In the genomic region with DNA sequence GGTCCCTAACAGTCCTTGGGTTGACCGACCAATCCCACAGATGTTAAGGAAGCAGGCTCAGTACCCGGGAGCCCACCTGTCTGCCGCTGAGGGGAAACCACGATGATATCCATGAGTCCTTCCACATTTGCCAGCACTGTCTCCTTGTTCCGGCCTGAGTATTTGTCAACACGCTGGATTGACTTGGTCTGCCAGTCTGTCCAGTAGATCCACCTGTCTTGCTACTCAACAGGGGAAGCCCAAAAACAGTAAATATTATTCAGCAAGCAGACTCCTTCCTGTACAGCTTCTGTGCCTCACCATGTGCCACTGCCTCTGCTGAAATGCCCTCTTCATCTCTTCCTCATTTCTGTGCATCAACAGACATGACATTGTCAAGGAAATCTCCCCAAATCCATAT, we compare ENCODE assay signal across 39 cellular contexts. TPM values are rescaled to one million over a fixed set of nuclear protein-coding genes. Genes with fewer than 3 reads are reported as not detected.
"Had no signal": no experiment of that assay in that cellular context is flagged by ENCODE, and none has a peak within 500 bp of the region (broad histone marks: within the 10 kb centered on the region; RNA-seq: fewer than 3 reads in every experiment).

No MANE protein-coding gene starts in this region.

- H3K36me3 Mint-ChIP-seq: activated CD8-positive, alpha-beta memory T cell treated with anti-CD3 and anti-CD28 coated beads, Interleukin-2, amount 10 ng/mL, durations not matched to agents 7 days and 5 days; activated naive CD4-positive, alpha-beta T cell treated with anti-CD3 and anti-CD28 coated beads, Interleukin-2, amount 50 U/mL, for 72 hours; activated naive CD8-positive, alpha-beta T cell treated with anti-CD3 and anti-CD28 coated beads for 36 hours; T-cell had no signal

- H3K27me3 ChIP-seq: adrenal gland, body of pancreas, brain microvascular endothelial cell, cardiac muscle cell had no signal

- H3K9me3 Mint-ChIP-seq: activated CD4-positive, alpha-beta memory T cell treated with anti-CD3 and anti-CD28 coated beads, Interleukin-2, amount 10 ng/mL, durations not matched to agents 7 days and 5 days; activated CD4-positive, alpha-beta T cell treated with anti-CD3 and anti-CD28 coated beads, Interleukin-2, amount 10 ng/mL, durations not matched to agents 7 days and 5 days; activated naive CD4-positive, alpha-beta T cell treated with anti-CD3 and anti-CD28 coated beads for 36 hours; activated naive CD4-positive, alpha-beta T cell treated with anti-CD3 and anti-CD28 coated beads, Interleukin-2, amount 50 U/mL, for 72 hours; activated naive CD8-positive, alpha-beta T cell treated with anti-CD3 and anti-CD28 coated beads for 36 hours; activated T-cell treated with anti-CD3 and anti-CD28 coated beads, Interleukin-2, amount 50 U/mL, for 4 hours; activated T-cell treated with anti-CD3 and anti-CD28 coated beads, Interleukin-2, amount 50 U/mL, for 72 hours; activated T-helper 1 cell treated with anti-CD3 and anti-CD28 coated beads, Interleukin-12 subunit alpha, Interleukin-12 subunit beta, Interleukin-2, Interleukin-4 antibody, amounts not matched to agents 30 ng/mL and 10 ng/mL and 1 ng/mL, durations not matched to agents 14 hours and 24 hours and 36 hours; activated T-helper 17 cell treated with anti-CD3 and anti-CD28 coated beads, Interleukin-2, amount 50 U/mL, for 72 hours; central memory CD8-positive, alpha-beta T cell; T-cell; WTC11 had no signal

- H3K27ac Mint-ChIP-seq: activated CD4-positive, alpha-beta memory T cell treated with anti-CD3 and anti-CD28 coated beads, Interleukin-2, amount 10 ng/mL, durations not matched to agents 7 days and 5 days; activated CD4-positive, alpha-beta T cell treated with anti-CD3 and anti-CD28 coated beads for 36 hours; activated CD4-positive, alpha-beta T cell treated with anti-CD3 and anti-CD28 coated beads, Interleukin-2, amount 10 ng/mL, durations not matched to agents 7 days and 5 days; activated CD8-positive, alpha-beta memory T cell treated with anti-CD3 and anti-CD28 coated beads, Interleukin-2, amount 10 ng/mL, durations not matched to agents 7 days and 5 days; activated CD8-positive, alpha-beta T cell treated with anti-CD3 and anti-CD28 coated beads, Interleukin-2, amount 10 ng/mL, durations not matched to agents 7 days and 5 days; activated naive CD4-positive, alpha-beta T cell treated with anti-CD3 and anti-CD28 coated beads for 36 hours; activated naive CD4-positive, alpha-beta T cell treated with anti-CD3 and anti-CD28 coated beads, Interleukin-2, amount 50 U/mL, for 72 hours; activated naive CD8-positive, alpha-beta T cell treated with anti-CD3 and anti-CD28 coated beads for 36 hours; activated T-cell treated with anti-CD3 and anti-CD28 coated beads, Interleukin-2, amount 50 U/mL, for 72 hours; activated T-helper 1 cell treated with anti-CD3 and anti-CD28 coated beads, Interleukin-12 subunit alpha, Interleukin-12 subunit beta, Interleukin-2, Interleukin-4 antibody, amounts not matched to agents 30 ng/mL and 10 ng/mL and 1 ng/mL, durations not matched to agents 14 hours and 24 hours and 36 hours; activated T-helper 17 cell treated with anti-CD3 and anti-CD28 coated beads, Interleukin-2, amount 50 U/mL, for 72 hours; T-cell; T-helper 17 cell; WTC11 had no signal

- H3K27ac ChIP-seq: adrenal gland, body of pancreas, brain microvascular endothelial cell, cardiac muscle cell, WERI-Rb-1 had no signal

- H3K4me1 ChIP-seq: body of pancreas had no signal

- H3K36me3 ChIP-seq: brain microvascular endothelial cell had no signal

- H3K9me3 ChIP-seq: adrenal gland, body of pancreas had no signal

- DNase-seq: activated CD4-positive, alpha-beta memory T cell treated with anti-CD3 and anti-CD28 coated beads, Interleukin-2, amount 10 ng/mL, durations not matched to agents 7 days and 5 days; activated CD4-positive, alpha-beta T cell treated with anti-CD3 and anti-CD28 coated beads for 1 hour; activated CD4-positive, alpha-beta T cell treated with anti-CD3 and anti-CD28 coated beads for 36 hours; activated CD4-positive, alpha-beta T cell treated with anti-CD3 and anti-CD28 coated beads for 48 hours; activated CD4-positive, alpha-beta T cell treated with anti-CD3 and anti-CD28 coated beads, Interleukin-2, amount 10 ng/mL, durations not matched to agents 7 days and 5 days; activated CD4-positive, alpha-beta T cell treated with anti-CD3 and anti-CD28 coated beads, Interleukin-2, amount 50 U/mL, for 48 hours; activated CD4-positive, CD25-positive, alpha-beta regulatory T cell; activated CD8-positive, alpha-beta memory T cell treated with anti-CD3 and anti-CD28 coated beads for 24 hours; activated CD8-positive, alpha-beta memory T cell treated with anti-CD3 and anti-CD28 coated beads, Interleukin-2, amount 10 ng/mL, durations not matched to agents 7 days and 5 days; activated CD8-positive, alpha-beta memory T cell treated with anti-CD3 and anti-CD28 coated beads, Interleukin-2, amount 50 U/mL, for 48 hours; activated CD8-positive, alpha-beta T cell treated with anti-CD3 and anti-CD28 coated beads, Interleukin-2, amount 10 ng/mL, durations not matched to agents 7 days and 5 days; activated effector memory CD4-positive, alpha-beta T cell treated with anti-CD3 and anti-CD28 coated beads, Interleukin-2, amount 50 U/mL, for 16 hours; activated gamma-delta T cell treated with Interleukin-2 at 50 U/mL for 16 hours; activated naive CD4-positive, alpha-beta T cell; activated naive CD4-positive, alpha-beta T cell treated with anti-CD3 and anti-CD28 coated beads for 36 hours; activated naive CD4-positive, alpha-beta T cell treated with anti-CD3 and anti-CD28 coated beads, Interleukin-2, amount 50 U/mL, for 16 hours; activated naive CD8-positive, alpha-beta T cell treated with anti-CD3 and anti-CD28 coated beads for 36 hours; activated T-cell treated with anti-CD3 and anti-CD28 coated beads, Interleukin-2, amount 50 U/mL, for 1 hour; activated T-cell treated with anti-CD3 and anti-CD28 coated beads, Interleukin-2, amount 50 U/mL, for 4 hours; activated T-cell treated with anti-CD3 and anti-CD28 coated beads, Interleukin-2, amount 50 U/mL, for 72 hours; adrenal gland; amniotic stem cell; aorta; body of pancreas; brain microvascular endothelial cell; caudate nucleus; cerebellar nuclear complex; T-cell; T-helper 17 cell; T1000; WERI-Rb-1 had no signal

- H3K27me3 Mint-ChIP-seq: activated CD4-positive, alpha-beta T cell treated with anti-CD3 and anti-CD28 coated beads, Interleukin-2, amount 10 ng/mL, durations not matched to agents 7 days and 5 days; activated naive CD8-positive, alpha-beta T cell treated with anti-CD3 and anti-CD28 coated beads for 36 hours had no signal

- H3K4me3 Mint-ChIP-seq: activated CD4-positive, alpha-beta memory T cell treated with anti-CD3 and anti-CD28 coated beads, Interleukin-2, amount 10 ng/mL, durations not matched to agents 7 days and 5 days; activated CD4-positive, alpha-beta T cell treated with anti-CD3 and anti-CD28 coated beads for 36 hours; activated CD4-positive, alpha-beta T cell treated with anti-CD3 and anti-CD28 coated beads, Interleukin-2, amount 10 ng/mL, durations not matched to agents 7 days and 5 days; activated CD8-positive, alpha-beta memory T cell treated with anti-CD3 and anti-CD28 coated beads, Interleukin-2, amount 10 ng/mL, durations not matched to agents 7 days and 5 days; activated CD8-positive, alpha-beta T cell treated with anti-CD3 and anti-CD28 coated beads, Interleukin-2, amount 10 ng/mL, durations not matched to agents 7 days and 5 days; activated naive CD4-positive, alpha-beta T cell treated with anti-CD3 and anti-CD28 coated beads for 36 hours; activated naive CD8-positive, alpha-beta T cell treated with anti-CD3 and anti-CD28 coated beads for 36 hours; activated T-cell treated with anti-CD3 and anti-CD28 coated beads, Interleukin-2, amount 50 U/mL, for 4 hours; activated T-cell treated with anti-CD3 and anti-CD28 coated beads, Interleukin-2, amount 50 U/mL, for 72 hours; activated T-helper 1 cell treated with anti-CD3 and anti-CD28 coated beads, Interleukin-12 subunit alpha, Interleukin-12 subunit beta, Interleukin-2, Interleukin-4 antibody, amounts not matched to agents 30 ng/mL and 10 ng/mL and 1 ng/mL, durations not matched to agents 14 hours and 24 hours and 36 hours; activated T-helper 17 cell treated with anti-CD3 and anti-CD28 coated beads, Interleukin-2, amount 50 U/mL, for 72 hours; central memory CD8-positive, alpha-beta T cell; T-cell; T-helper 17 cell; WTC11 had no signal

- H3K4me1 Mint-ChIP-seq: activated CD4-positive, alpha-beta memory T cell treated with anti-CD3 and anti-CD28 coated beads, Interleukin-2, amount 10 ng/mL, durations not matched to agents 7 days and 5 days; activated CD4-positive, alpha-beta T cell treated with anti-CD3 and anti-CD28 coated beads for 36 hours; activated CD4-positive, alpha-beta T cell treated with anti-CD3 and anti-CD28 coated beads, Interleukin-2, amount 10 ng/mL, durations not matched to agents 7 days and 5 days; activated CD8-positive, alpha-beta memory T cell treated with anti-CD3 and anti-CD28 coated beads, Interleukin-2, amount 10 ng/mL, durations not matched to agents 7 days and 5 days; activated naive CD8-positive, alpha-beta T cell treated with anti-CD3 and anti-CD28 coated beads for 36 hours; activated T-helper 17 cell treated with anti-CD3 and anti-CD28 coated beads, Interleukin-2, amount 50 U/mL, for 72 hours; central memory CD8-positive, alpha-beta T cell; T-cell; T-helper 17 cell; WTC11 had no signal

- ATAC-seq: activated CD4-positive, alpha-beta T cell treated with anti-CD3 and anti-CD28 coated beads for 36 hours; activated CD4-positive, CD25-positive, alpha-beta regulatory T cell treated with anti-CD3 and anti-CD28 coated beads, Interleukin-2, amount 50 U/mL, for 24 hours; activated CD8-positive, alpha-beta memory T cell treated with anti-CD3 and anti-CD28 coated beads, Interleukin-2, amount 10 ng/mL, durations not matched to agents 7 days and 5 days; activated CD8-positive, alpha-beta T cell treated with anti-CD3 and anti-CD28 coated beads, Interleukin-2, amount 10 ng/mL, durations not matched to agents 7 days and 5 days; activated naive CD4-positive, alpha-beta T cell treated with anti-CD3 and anti-CD28 coated beads, Interleukin-2, amount 50 U/mL, for 72 hours; activated T-cell treated with anti-CD3 and anti-CD28 coated beads, Interleukin-2, amount 50 U/mL, for 4 hours; activated T-cell treated with anti-CD3 and anti-CD28 coated beads, Interleukin-2, amount 50 U/mL, for 72 hours; activated T-helper 17 cell treated with anti-CD3 and anti-CD28 coated beads, Interleukin-2, amount 50 U/mL, for 72 hours; body of pancreas; T-cell; T-helper 17 cell; WTC11 had no signal

- H3K4me3 ChIP-seq: adrenal gland, body of pancreas, cardiac muscle cell had no signal

RNA-seq across cellular contexts. Expression of a gene that starts 49.4 kb away (rescaled TPM):
- total RNA-seq: activated CD8-positive, alpha-beta T cell treated with anti-CD3 and anti-CD28 coated beads, Interleukin-2, amount 10 ng/mL, durations not matched to agents 7 days and 5 days; T-helper 1 cell treated with Interleukin-12 subunit alpha and Interleukin-12 subunit beta and Interleukin-4 antibody, amounts not matched to agents 30 ng/mL and 1 ng/mL, for 36 hours; T-helper 17 cell had no signal
